5 cellular contexts compared by ENCODE assay signal in genomic region chr10:52992569-52992968, GRCh38.
"Had no signal": no experiment of that assay in that cellular context is flagged by ENCODE, and none has a peak within 500 bp of the region (broad histone marks: within the 10 kb centered on the region; RNA-seq: fewer than 3 reads in every experiment).

No MANE protein-coding gene starts in this region.

- H3K9ac ChIP-seq: GM23248 had no signal

- H3K27ac Mint-ChIP-seq: H9 had no signal

- H2AFZ ChIP-seq: GM23248 had no signal

- H3K4me3 ChIP-seq: GM23248, K562 had no signal

- DNase-seq: GM23248, H9, HCEC 1CT, IMR-90 had no signal

- H3K27ac ChIP-seq: GM23248 had no signal

- H3K4me3 Mint-ChIP-seq: H9 had no signal

- ATAC-seq: K562 had no signal
